1 cellular context compared by ENCODE assay signal in the genomic region with DNA sequence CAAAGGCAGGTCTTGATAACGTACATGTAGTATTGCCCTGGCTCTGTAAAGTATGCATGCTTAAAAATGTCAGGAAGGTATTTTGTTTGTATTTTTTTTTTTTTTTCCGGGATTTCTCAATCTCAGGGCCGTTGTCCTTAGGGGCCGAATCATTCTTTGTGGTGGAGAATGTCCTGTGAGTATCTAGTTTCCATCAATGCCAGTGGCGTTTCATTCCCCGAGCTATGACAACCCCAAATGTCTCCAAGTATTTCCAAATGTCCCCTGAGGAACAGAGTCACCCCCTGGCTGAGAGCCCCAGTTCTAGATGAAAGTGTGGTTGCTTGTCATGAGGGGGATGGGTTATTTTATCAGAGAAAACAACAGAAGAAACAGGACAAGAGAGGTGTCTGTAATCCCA.
TF ChIP-seq lines count a peak whose summit lies in the region.

No MANE protein-coding gene starts in this region.

TF ChIP-seq in H1, 55 proteins besides CTCF, POLR2A, EP300 and RAD21:
- TF ChIP-seq EZH2 (IDR thresholded peaks at IDR 0.05; ENCODE audit: low read depth, low read length, severe bottlenecking) (no peak), TAF1 (IDR thresholded peaks at IDR 0.05; ENCODE audit: low read depth, low read length) (no peak), JUN (IDR thresholded peaks at IDR 0.05; ENCODE audit: low read depth, low read length) (no peak), TAF7 (optimal IDR thresholded peaks at IDR 0.05; ENCODE audit: borderline replicate concordance, low read depth, low read length) (no peak), KDM1A (IDR thresholded peaks at IDR 0.05; ENCODE audit: borderline replicate concordance, low read length) (no peak)
TF ChIP-seq in H1: peak in this region for 0.
